14 cellular contexts compared by ENCODE assay signal in the genomic region with DNA sequence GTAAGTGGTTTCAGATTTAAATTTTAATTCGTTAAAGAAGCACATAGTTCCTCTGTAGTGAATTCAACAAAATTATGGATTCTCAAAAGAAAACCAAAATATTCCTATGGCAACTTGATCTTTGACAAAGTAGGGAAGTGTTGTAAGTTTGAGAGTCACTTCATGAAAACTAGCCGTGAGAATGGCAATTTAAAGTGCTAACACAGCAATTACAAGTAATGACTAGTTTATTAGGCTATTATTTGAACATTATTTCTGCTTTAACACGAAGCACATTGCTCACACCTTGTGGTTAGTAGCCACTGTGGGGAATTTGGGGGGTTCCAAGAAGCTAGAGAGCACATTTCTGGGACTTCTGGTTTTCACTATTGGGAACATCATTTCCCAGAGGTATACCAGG.
A peak's percentile ranks its signal among the peaks of the same experiment; 100 is the strongest.
DNase-seq lines count a peak whose midpoint lies in the region; ATAC-seq, FAIRE-seq and TF ChIP-seq lines count a peak whose summit lies in the region.
"Had no signal": no experiment of that assay in that cellular context is flagged by ENCODE, and none has a peak within 500 bp of the region (broad histone marks: within the 10 kb centered on the region; RNA-seq: fewer than 3 reads in every experiment).

No MANE protein-coding gene starts in this region.

- no peak overlapping the region for H3K4me3 Mint-ChIP-seq in astrocyte (ENCODE audit: unreplicated experiment)
- H3K4me3 Mint-ChIP-seq: CD4-positive, alpha-beta T cell had no signal

- H3K79me2 ChIP-seq in HepG2 (ENCODE audit: insufficient read depth, low read length) (no peaks in the 10 kb centered on the region), astrocyte (ENCODE audit: insufficient read depth, low read length) (no peaks in the 10 kb centered on the region)

- no peak for FAIRE-seq in HepG2 (lab: Jason Lieb, UNC)
- no peak for FAIRE-seq in astrocyte (lab: Jason Lieb, UNC)
- FAIRE-seq: H1 had no signal

- H3K4me1 ChIP-seq in HepG2 (ENCODE audit: insufficient read depth, low read length) (no peaks in the 10 kb centered on the region), right lobe of liver (no peaks in the 10 kb centered on the region), astrocyte (ENCODE audit: insufficient read depth, low read length) (no peaks in the 10 kb centered on the region), skeletal muscle satellite cell (ENCODE audit: control insufficient read depth, insufficient read depth, low read length) (peaks cover 25% of the 10 kb centered on the region)

- no peak for TF ChIP-seq RAD21 in HepG2 (CRISPR knock-in tag; IDR thresholded peaks at IDR 0.05)

- CTCF ChIA-PET in HepG2 (lab: Yijun Ruan, JAX; ENCODE audit: low intra/inter-chr PET ratio, low total read pairs), result no interaction called here

- H3K27ac ChIP-seq in HepG2 (ENCODE audit: extremely low read length, insufficient read depth, low read length) (no peak overlapping the region), right lobe of liver (no peak overlapping the region), astrocyte (ENCODE audit: low read depth, low read length) (no peak overlapping the region)
- H3K27ac ChIP-seq: 22Rv1 had no signal

- no peak for TF ChIP-seq POLR2A in HepG2 (IDR thresholded peaks at IDR 0.05; ENCODE audit: insufficient read depth in 1 of 2, low read depth in 2 of 2, low read length in 2 of 2)
- no peak for TF ChIP-seq POLR2A in right lobe of liver (IDR thresholded peaks at IDR 0.05)

- POLR2A ChIA-PET in HepG2 (lab: Yijun Ruan, JAX), result no interaction called here

- H3K27ac Mint-ChIP-seq in astrocyte (ENCODE audit: unreplicated experiment), result peak overlapping the region; percentile 89
- H3K27ac Mint-ChIP-seq: CD4-positive, alpha-beta T cell had no signal

- no peaks in the 10 kb centered on the region for H3K27me3 ChIP-seq in HepG2 (ENCODE audit: control insufficient read depth in 1 of 2, insufficient read depth in 2 of 2, low read length in 2 of 2)
- no peaks in the 10 kb centered on the region for H3K27me3 ChIP-seq in right lobe of liver
- H3K27me3 ChIP-seq in astrocyte (ENCODE audit: insufficient read depth, low read length), result no peaks in the 10 kb centered on the region
- no peaks in the 10 kb centered on the region for H3K27me3 ChIP-seq in skeletal muscle satellite cell (ENCODE audit: control insufficient read depth, insufficient read depth, low read length)

- no peaks in the 10 kb centered on the region for H3K27me3 Mint-ChIP-seq in astrocyte (ENCODE audit: low read depth, unreplicated experiment)
- H3K27me3 Mint-ChIP-seq: CD4-positive, alpha-beta T cell had no signal

- H3K9me3 ChIP-seq in HepG2 (ENCODE audit: low read length) (no peaks in the 10 kb centered on the region), right lobe of liver (no peaks in the 10 kb centered on the region), astrocyte (ENCODE audit: insufficient read depth, low read depth, low read length) (no peaks in the 10 kb centered on the region), skeletal muscle satellite cell (replicated peaks; ENCODE audit: low read length) (no peaks in the 10 kb centered on the region)
- H3K9me3 ChIP-seq: HAP-1 had no signal

- H3K4me2 ChIP-seq in HepG2 (ENCODE audit: low read depth, low read length) (no peak overlapping the region), astrocyte (ENCODE audit: low read length) (no peak overlapping the region), skeletal muscle satellite cell (ENCODE audit: low read length) (peak overlapping the region; percentile 32)

- H2AFZ ChIP-seq in HepG2 (ENCODE audit: low read length) (no peak overlapping the region), astrocyte (ENCODE audit: low read depth, low read length) (no peak overlapping the region)

- DNase-seq in HepG2 (ENCODE audit: low spot score) (no peak), right lobe of liver (no peak), astrocyte (ENCODE audit: low read depth) (no peak), NCI-H1105 treated with DMSO at 0.1 percent for 48 hours (lab: John Stamatoyannopoulos, UW) (no peak), left cardiac atrium (no peak)
- no peak for DNase-seq in activated CD4-positive, alpha-beta T cell treated with anti-CD3 and anti-CD28 coated beads for 4 hours
- DNase-seq: C1 segment of cervical spinal cord; Calu3; CD4-positive, alpha-beta T cell; DMS 273 treated with DMSO at 0.1 percent for 48 hours had no signal

- intact Hi-C loops in HepG2 (cut with micrococcal nuclease; ENCODE audit: unreplicated experiment) (no loop called here), right lobe of liver (cut with DNase I) (no loop called here), left cardiac atrium (cut with DNase I) (no loop called here)

- no peaks in the 10 kb centered on the region for H3K36me3 Mint-ChIP-seq in astrocyte (ENCODE audit: low read depth, unreplicated experiment)

- H3K4me3 ChIP-seq in HepG2 (replicated peaks in 1 of 3; ENCODE audit: insufficient read depth in 1 of 3, low read depth in 2 of 3, low read length in 3 of 3) (no peak overlapping the region), right lobe of liver (no peak overlapping the region), astrocyte (ENCODE audit: insufficient read depth, low read depth, low read length) (no peak overlapping the region), skeletal muscle satellite cell (ENCODE audit: low read length) (no peak overlapping the region)
- H3K4me3 ChIP-seq: HAP-1 had no signal

- no TSS peak for BruUV-seq in HepG2 (replicated peaks; lab: Mats Ljungman, UMichigan)

- no peaks in the 10 kb centered on the region for H3K36me3 ChIP-seq in HepG2 (replicated peaks in 1 of 2; ENCODE audit: control insufficient read depth in 1 of 2, insufficient read depth in 2 of 2, low read length in 2 of 2)
- no peaks in the 10 kb centered on the region for H3K36me3 ChIP-seq in right lobe of liver
- no peaks in the 10 kb centered on the region for H3K36me3 ChIP-seq in astrocyte (ENCODE audit: insufficient read depth, low read length)
- no peaks in the 10 kb centered on the region for H3K36me3 ChIP-seq in skeletal muscle satellite cell (ENCODE audit: insufficient read depth, low read length)
- H3K36me3 ChIP-seq: HAP-1 had no signal

- H4K20me1 ChIP-seq in HepG2 (ENCODE audit: insufficient read depth, low read length) (no peaks in the 10 kb centered on the region), astrocyte (ENCODE audit: insufficient read depth, low read length) (no peaks in the 10 kb centered on the region)

- TF ChIP-seq EP300 in HepG2 (IDR thresholded peaks at IDR 0.05; ENCODE audit: low read depth in 2 of 2, low read length in 2 of 2) (no peak), HepG2 (CRISPR knock-in tag; IDR thresholded peaks at IDR 0.05; ENCODE audit: borderline replicate concordance) (no peak)

- ATAC-seq in HepG2 (no peak), right lobe of liver (no peak), left cardiac atrium (no peak)

- in situ Hi-C loops in HepG2 (cut with HindIII; ENCODE audit: extremely low pct_ligation_motif_present, low pct_unique_long_range_greater_than_20kb), result loop anchor here (25.0 kb wide), 1 partner anchor 715 kb away; no protein-coding TSS in a partner anchor

- H3K9me3 Mint-ChIP-seq in astrocyte (ENCODE audit: unreplicated experiment), result no peaks in the 10 kb centered on the region
- H3K9me3 Mint-ChIP-seq: CD4-positive, alpha-beta T cell had no signal

- H3K4me1 Mint-ChIP-seq in astrocyte (ENCODE audit: low read depth, unreplicated experiment), result peaks cover 34% of the 10 kb centered on the region

- TF ChIP-seq CTCF in HepG2 (CRISPR knock-in tag; IDR thresholded peaks at IDR 0.05) (no peak), right lobe of liver (IDR thresholded peaks at IDR 0.05) (no peak), astrocyte (IDR thresholded peaks at IDR 0.05; ENCODE audit: insufficient read depth, low read depth, low read length) (no peak)

- H3K9ac ChIP-seq in HepG2 (ENCODE audit: insufficient read depth, low read depth, low read length), result no peak overlapping the region
- no peak overlapping the region for H3K9ac ChIP-seq in astrocyte (ENCODE audit: low read length)
- H3K9ac ChIP-seq in skeletal muscle satellite cell (ENCODE audit: low read depth, low read length), result peak overlapping the region; percentile 42

- WGBS in HepG2 (ENCODE audit: low lambda C conversion rate), result 0% methylated on average over 3 of the region's 3 CpGs
- 28% methylated on average over 3 of the region's 3 CpGs for WGBS in right lobe of liver (ENCODE audit: insufficient coverage, low coverage, low lambda C conversion rate, missing lambda C conversion rate)

TF ChIP-seq in HepG2, 621 proteins besides CTCF, POLR2A, EP300 and RAD21:
- no peak for TF ChIP-seq POLR2AphosphoS2 (IDR thresholded peaks at IDR 0.05; ENCODE audit: low read depth, low read length)
- peak; percentile 47 to 66; a peak in 2 of 4 replicates for TF ChIP-seq MAFK (conservative IDR thresholded peaks at IDR 0.05 in 1 of 2, IDR thresholded peaks at IDR 0.05 in 1 of 2; ENCODE audit: low read length in 2 of 2)
- TF ChIP-seq ZNF749 (CRISPR knock-in tag; IDR thresholded peaks at IDR 0.05; ENCODE audit: borderline replicate concordance), result no peak
- peak; percentile 61; the same call in 1 of the 2 replicates for TF ChIP-seq MAFF (IDR thresholded peaks at IDR 0.05; ENCODE audit: low read depth, low read length)
- TF ChIP-seq ADNP (CRISPR knock-in tag; IDR thresholded peaks at IDR 0.05), result no peak
- TF ChIP-seq TCF12 (IDR thresholded peaks at IDR 0.05), result no peak
- no peak for TF ChIP-seq TCF12 (CRISPR knock-in tag; IDR thresholded peaks at IDR 0.05)
TF ChIP-seq in HepG2: peak in this region for 2.
